In genomic region chr14:69107407-69108003, GRCh38 we compare ENCODE assay signal across 8 cellular contexts. TPM values are rescaled to one million over a fixed set of nuclear protein-coding genes. Genes with fewer than 3 reads are reported as not detected.
DNase-seq lines count a peak whose midpoint lies in the region; ATAC-seq and TF ChIP-seq lines count a peak whose summit lies in the region.

No MANE protein-coding gene starts in this region.

- DNase-seq in DND-41 (peak; percentile 44), HS-5 (ENCODE audit: low read depth) (peak; percentile 50), NCI-H526 treated with DMSO at 0.1 percent for 48 hours (lab: John Stamatoyannopoulos, UW) (peak; percentile 33), amniotic epithelial cell (ENCODE audit: low read depth) (peak; percentile 65), iPS-NIHi11 (ENCODE audit: low spot score) (peak; percentile 68), testis (peak; percentile 48)

- no peak overlapping the region for H3K4me2 ChIP-seq in DND-41 (ENCODE audit: insufficient read depth, low read length)

- H3K9me3 ChIP-seq in DND-41 (ENCODE audit: insufficient read depth, low read length, severe bottlenecking) (no peaks in the 10 kb centered on the region), testis (no peaks in the 10 kb centered on the region)

- no peak overlapping the region for H3K9ac ChIP-seq in DND-41 (ENCODE audit: low read depth, low read length)

- H3K27me3 ChIP-seq in DND-41 (ENCODE audit: insufficient read depth, low read length, poor library complexity) (no peaks in the 10 kb centered on the region), testis (no peaks in the 10 kb centered on the region)

- TF ChIP-seq CTCF in DND-41 (IDR thresholded peaks at IDR 0.05; ENCODE audit: borderline replicate concordance, extremely low read depth, low read length, poor library complexity, severe bottlenecking) (peak; percentile 75), testis (IDR thresholded peaks at IDR 0.05) (peak; percentile 31 to 70 (median 52))

- WGBS in testis, 2 donors = 51 to 73% methylated on average over 3 of the region's 3 CpGs

- no peaks in the 10 kb centered on the region for H4K20me1 ChIP-seq in DND-41 (ENCODE audit: insufficient read depth, low read length)

- H3K4me3 ChIP-seq in DND-41 (ENCODE audit: low read depth in 1 of 2, low read length in 2 of 2) (no peak overlapping the region), testis (no peak overlapping the region)

- H3K79me2 ChIP-seq in DND-41 (ENCODE audit: insufficient read depth, low read length) = no peaks in the 10 kb centered on the region

- H2AFZ ChIP-seq in DND-41 (ENCODE audit: low read depth, low read length) = no peak overlapping the region

- peak; percentile 72 for ATAC-seq in DND-41 (ENCODE audit: insufficient read depth, low read depth)
- ATAC-seq in HG02642 (IDR thresholded peaks at IDR 0.05; ENCODE audit: poor library complexity, unreplicated experiment) = no peak
- ATAC-seq in GM21390 (IDR thresholded peaks at IDR 0.05; ENCODE audit: unreplicated experiment) = no peak

- H3K36me3 ChIP-seq in DND-41 (ENCODE audit: insufficient read depth, low read length) (peaks cover 13% of the 10 kb centered on the region), testis (ENCODE audit: low read depth, missing control alignments) (no peaks in the 10 kb centered on the region)

- no peak for TF ChIP-seq POLR2A in testis (IDR thresholded peaks at IDR 0.05)

- intact Hi-C loops in testis (cut with DNase I; ENCODE audit: low total_unique reads) = no loop called here

- H3K4me1 ChIP-seq in DND-41 (ENCODE audit: insufficient read depth, low read length) (no peaks in the 10 kb centered on the region), testis (peaks cover 4% of the 10 kb centered on the region)

- H3K27ac ChIP-seq in DND-41 (ENCODE audit: low read length) (no peak overlapping the region), testis (no peak overlapping the region)

RNA-seq across cellular contexts. Expression of gene DCAF5, which starts 45.4 kb away (rescaled TPM):
- total RNA-seq in testis = 100 to 1,000 TPM in 1 of 2 donors, 10 to 100 TPM in 1; 97.7 to 129 TPM
- polyA plus RNA-seq in testis (ENCODE audit: insufficient read depth, low read depth, low replicate concordance) = 168 TPM
